1 cellular context compared by ENCODE assay signal in genomic region chr5:172508471-172509404, GRCh38.
TF ChIP-seq lines count a peak whose summit lies in the region.

No MANE protein-coding gene starts in this region.

TF ChIP-seq in GM23338, 12 proteins besides CTCF, POLR2A, EP300 and RAD21 (continued from another document):
- TF ChIP-seq, protein P1, sequence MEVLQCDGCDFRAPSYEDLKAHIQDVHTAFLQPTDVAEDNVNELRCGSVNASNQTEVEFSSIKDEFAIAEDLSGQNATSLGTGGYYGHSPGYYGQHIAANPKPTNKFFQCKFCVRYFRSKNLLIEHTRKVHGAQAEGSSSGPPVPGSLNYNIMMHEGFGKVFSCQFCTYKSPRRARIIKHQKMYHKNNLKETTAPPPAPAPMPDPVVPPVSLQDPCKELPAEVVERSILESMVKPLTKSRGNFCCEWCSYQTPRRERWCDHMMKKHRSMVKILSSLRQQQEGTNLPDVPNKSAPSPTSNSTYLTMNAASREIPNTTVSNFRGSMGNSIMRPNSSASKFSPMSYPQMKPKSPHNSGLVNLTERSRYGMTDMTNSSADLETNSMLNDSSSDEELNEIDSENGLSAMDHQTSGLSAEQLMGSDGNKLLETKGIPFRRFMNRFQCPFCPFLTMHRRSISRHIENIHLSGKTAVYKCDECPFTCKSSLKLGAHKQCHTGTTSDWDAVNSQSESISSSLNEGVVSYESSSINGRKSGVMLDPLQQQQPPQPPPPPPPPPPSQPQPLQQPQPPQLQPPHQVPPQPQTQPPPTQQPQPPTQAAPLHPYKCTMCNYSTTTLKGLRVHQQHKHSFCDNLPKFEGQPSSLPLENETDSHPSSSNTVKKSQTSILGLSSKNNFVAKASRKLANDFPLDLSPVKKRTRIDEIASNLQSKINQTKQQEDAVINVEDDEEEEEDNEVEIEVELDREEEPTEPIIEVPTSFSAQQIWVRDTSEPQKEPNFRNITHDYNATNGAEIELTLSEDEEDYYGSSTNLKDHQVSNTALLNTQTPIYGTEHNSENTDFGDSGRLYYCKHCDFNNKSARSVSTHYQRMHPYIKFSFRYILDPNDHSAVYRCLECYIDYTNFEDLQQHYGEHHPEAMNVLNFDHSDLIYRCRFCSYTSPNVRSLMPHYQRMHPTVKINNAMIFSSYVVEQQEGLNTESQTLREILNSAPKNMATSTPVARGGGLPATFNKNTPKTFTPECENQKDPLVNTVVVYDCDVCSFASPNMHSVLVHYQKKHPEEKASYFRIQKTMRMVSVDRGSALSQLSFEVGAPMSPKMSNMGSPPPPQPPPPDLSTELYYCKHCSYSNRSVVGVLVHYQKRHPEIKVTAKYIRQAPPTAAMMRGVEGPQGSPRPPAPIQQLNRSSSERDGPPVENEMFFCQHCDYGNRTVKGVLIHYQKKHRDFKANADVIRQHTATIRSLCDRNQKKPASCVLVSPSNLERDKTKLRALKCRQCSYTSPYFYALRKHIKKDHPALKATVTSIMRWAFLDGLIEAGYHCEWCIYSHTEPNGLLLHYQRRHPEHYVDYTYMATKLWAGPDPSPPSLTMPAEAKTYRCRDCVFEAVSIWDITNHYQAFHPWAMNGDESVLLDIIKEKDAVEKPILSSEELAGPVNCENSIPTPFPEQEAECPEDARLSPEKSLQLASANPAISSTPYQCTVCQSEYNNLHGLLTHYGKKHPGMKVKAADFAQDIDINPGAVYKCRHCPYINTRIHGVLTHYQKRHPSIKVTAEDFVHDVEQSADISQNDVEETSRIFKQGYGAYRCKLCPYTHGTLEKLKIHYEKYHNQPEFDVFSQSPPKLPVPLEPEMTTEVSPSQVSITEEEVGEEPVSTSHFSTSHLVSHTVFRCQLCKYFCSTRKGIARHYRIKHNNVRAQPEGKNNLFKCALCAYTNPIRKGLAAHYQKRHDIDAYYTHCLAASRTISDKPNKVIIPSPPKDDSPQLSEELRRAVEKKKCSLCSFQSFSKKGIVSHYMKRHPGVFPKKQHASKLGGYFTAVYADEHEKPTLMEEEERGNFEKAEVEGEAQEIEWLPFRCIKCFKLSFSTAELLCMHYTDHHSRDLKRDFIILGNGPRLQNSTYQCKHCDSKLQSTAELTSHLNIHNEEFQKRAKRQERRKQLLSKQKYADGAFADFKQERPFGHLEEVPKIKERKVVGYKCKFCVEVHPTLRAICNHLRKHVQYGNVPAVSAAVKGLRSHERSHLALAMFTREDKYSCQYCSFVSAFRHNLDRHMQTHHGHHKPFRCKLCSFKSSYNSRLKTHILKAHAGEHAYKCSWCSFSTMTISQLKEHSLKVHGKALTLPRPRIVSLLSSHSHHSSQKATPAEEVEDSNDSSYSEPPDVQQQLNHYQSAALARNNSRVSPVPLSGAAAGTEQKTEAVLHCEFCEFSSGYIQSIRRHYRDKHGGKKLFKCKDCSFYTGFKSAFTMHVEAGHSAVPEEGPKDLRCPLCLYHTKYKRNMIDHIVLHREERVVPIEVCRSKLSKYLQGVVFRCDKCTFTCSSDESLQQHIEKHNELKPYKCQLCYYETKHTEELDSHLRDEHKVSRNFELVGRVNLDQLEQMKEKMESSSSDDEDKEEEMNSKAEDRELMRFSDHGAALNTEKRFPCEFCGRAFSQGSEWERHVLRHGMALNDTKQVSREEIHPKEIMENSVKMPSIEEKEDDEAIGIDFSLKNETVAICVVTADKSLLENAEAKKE (CRISPR knock-in tag; IDR thresholded peaks at IDR 0.05), result no peak
- no peak for TF ChIP-seq POLR2AphosphoS5 (IDR thresholded peaks at IDR 0.05; ENCODE audit: low read depth)
- no peak for TF ChIP-seq CREB1 (CRISPR knock-in tag; IDR thresholded peaks at IDR 0.05; ENCODE audit: low read depth)
- TF ChIP-seq EZH2 (IDR thresholded peaks at IDR 0.05; ENCODE audit: low read depth, unreplicated experiment), result no peak
- no peak for TF ChIP-seq ZNF331 (CRISPR knock-in tag; IDR thresholded peaks at IDR 0.05; ENCODE audit: low read depth)
- TF ChIP-seq STAT1 (IDR thresholded peaks at IDR 0.05; ENCODE audit: unreplicated experiment), result no peak
- no peak for TF ChIP-seq ZNF114 (CRISPR knock-in tag; IDR thresholded peaks at IDR 0.05)
- no peak for TF ChIP-seq NANOG (IDR thresholded peaks at IDR 0.05; ENCODE audit: borderline replicate concordance)
